ENCODE assay signal across 28 cellular contexts in genomic region chr6:128697392-128697689, GRCh38.
"Had no signal": no experiment of that assay in that cellular context is flagged by ENCODE, and none has a peak within 500 bp of the region (broad histone marks: within the 10 kb centered on the region; RNA-seq: fewer than 3 reads in every experiment).

No MANE protein-coding gene starts in this region.

- H3K27me3 ChIP-seq: ascending aorta, cardiac muscle cell, SJCRH30 had no signal

- FAIRE-seq: K562 had no signal

- H3K36me3 ChIP-seq: ascending aorta, cardiac muscle cell, SJCRH30 had no signal

- H3K27ac ChIP-seq: ascending aorta, cardiac muscle cell, RWPE1, SJCRH30, SK-N-MC had no signal

- H3K4me1 ChIP-seq: ascending aorta, SJCRH30 had no signal

- ATAC-seq: activated CD4-positive, alpha-beta T cell treated with anti-CD3 and anti-CD28 coated beads for 36 hours; activated CD4-positive, CD25-positive, alpha-beta regulatory T cell treated with anti-CD3 and anti-CD28 coated beads, Interleukin-2, amount 50 U/mL, for 24 hours; activated CD8-positive, alpha-beta T cell treated with anti-CD3 and anti-CD28 coated beads, Interleukin-2, amount 10 ng/mL, durations not matched to agents 7 days and 5 days; K562; T-cell; T-helper 17 cell; WTC11 had no signal

- DNase-seq: activated CD4-positive, alpha-beta T cell treated with anti-CD3 and anti-CD28 coated beads for 36 hours; activated CD4-positive, alpha-beta T cell treated with anti-CD3 and anti-CD28 coated beads, Interleukin-2, amount 10 ng/mL, durations not matched to agents 7 days and 5 days; activated CD4-positive, alpha-beta T cell treated with anti-CD3 and anti-CD28 coated beads, Interleukin-2, amount 50 U/mL, for 48 hours; activated CD8-positive, alpha-beta T cell treated with anti-CD3 and anti-CD28 coated beads, Interleukin-2, amount 10 ng/mL, durations not matched to agents 7 days and 5 days; activated gamma-delta T cell; activated naive CD4-positive, alpha-beta T cell treated with Interleukin-2 at 50 U/mL for 16 hours; activated naive CD8-positive, alpha-beta T cell treated with anti-CD3 and anti-CD28 coated beads, Interleukin-2, amount 10 ng/mL, durations not matched to agents 7 days and 5 days; activated T-cell treated with anti-CD3 and anti-CD28 coated beads, Interleukin-2, amount 50 U/mL, for 24 hours; amygdala; NCI-H1105; NCI-H1417 treated with DMSO at 0.1 percent for 48 hours; NCI-H187 treated with DMSO at 0.1 percent for 48 hours; NCI-H2081; NCI-H2171 treated with DMSO at 0.1 percent for 48 hours; NCI-H2227 treated with DMSO at 0.1 percent for 48 hours; NCI-H446 treated with DMSO at 0.1 percent for 48 hours; NCI-H524 treated with DMSO at 0.1 percent for 48 hours; SHP77; SJCRH30; T-cell; T-helper 17 cell had no signal

- H3K4me3 ChIP-seq: ascending aorta, cardiac muscle cell, K562, SJCRH30, SK-N-MC had no signal

- H3K9me3 ChIP-seq: ascending aorta, SJCRH30 had no signal
